ENCODE assay signal across 8 cellular contexts in genomic region chr3:184805351-184806038, GRCh38.
A peak's percentile ranks its signal among the peaks of the same experiment; 100 is the strongest.
DNase-seq lines count a peak whose midpoint lies in the region; ATAC-seq lines count a peak whose summit lies in the region.

No MANE protein-coding gene starts in this region.

- peak; percentile 31 for DNase-seq in Ammon's horn (ENCODE audit: low spot score)
- DNase-seq in Kasumi-1 (lab: John Stamatoyannopoulos, UW), result peak; percentile 24 to 57
- peak; percentile 97 for DNase-seq in NOMO-1 treated with DMSO at 0.1 percent for 48 hours (lab: John Stamatoyannopoulos, UW; ENCODE audit: unreplicated experiment)
- DNase-seq in globus pallidus (ENCODE audit: low spot score), result peak; percentile 22
- no peak for DNase-seq in T-helper 9 cell

- ATAC-seq in HG03469 (IDR thresholded peaks at IDR 0.05; ENCODE audit: unreplicated experiment), result no peak
- no peak for ATAC-seq in HG03097 (IDR thresholded peaks at IDR 0.05; ENCODE audit: low FRiP score, unreplicated experiment)
- ATAC-seq in GM18870 (IDR thresholded peaks at IDR 0.05; ENCODE audit: unreplicated experiment), result no peak
